ENCODE assay signal across 1 cellular context in the genomic region with DNA sequence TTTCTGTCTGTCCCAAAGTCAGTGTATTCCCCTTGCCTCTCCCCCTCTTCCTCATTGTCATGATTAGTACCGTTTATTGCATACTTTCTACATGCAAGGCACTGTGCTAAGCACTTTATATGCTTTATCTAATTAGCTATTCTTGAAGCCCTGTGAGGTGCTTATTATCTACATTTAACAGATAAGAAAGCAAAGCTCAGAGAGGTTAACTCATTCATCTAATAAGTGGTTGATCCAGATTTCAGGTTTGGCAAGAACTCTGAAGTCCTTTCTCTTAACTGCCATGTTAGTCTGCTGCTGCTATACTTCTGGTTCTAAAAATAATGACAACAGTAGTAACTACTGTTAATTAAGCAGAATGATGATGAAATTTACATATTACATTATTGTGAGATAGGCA.
TF ChIP-seq lines count a peak whose summit lies in the region.

No MANE protein-coding gene starts in this region.

TF ChIP-seq in H1, 55 proteins besides CTCF, POLR2A, EP300 and RAD21:
- TF ChIP-seq PHF8 (conservative IDR thresholded peaks at IDR 0.05; ENCODE audit: low read depth, low read length): no peak
- TF ChIP-seq, protein P1, sequence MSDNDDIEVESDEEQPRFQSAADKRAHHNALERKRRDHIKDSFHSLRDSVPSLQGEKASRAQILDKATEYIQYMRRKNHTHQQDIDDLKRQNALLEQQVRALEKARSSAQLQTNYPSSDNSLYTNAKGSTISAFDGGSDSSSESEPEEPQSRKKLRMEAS (IDR thresholded peaks at IDR 0.05): no peak
- TF ChIP-seq SRF (IDR thresholded peaks at IDR 0.05; ENCODE audit: low read depth, low read length): no peak
- TF ChIP-seq SP4 (IDR thresholded peaks at IDR 0.05; ENCODE audit: low read length): no peak
